ENCODE assay signal across 8 cellular contexts in genomic region chr5:179623001-179623905, GRCh38. TPM values are rescaled to one million over a fixed set of nuclear protein-coding genes. Genes with fewer than 3 reads are reported as not detected.
A peak's percentile ranks its signal among the peaks of the same experiment; 100 is the strongest.
DNase-seq lines count a peak whose midpoint lies in the region; ATAC-seq and TF ChIP-seq lines count a peak whose summit lies in the region.

TSS of gene HNRNPH1 (minus strand) at chr5:179623671. CDS start at chr5:179623133, 538 bp downstream.

- peaks cover 44% of the 10 kb centered on the region for H4K20me1 ChIP-seq in osteoblast (ENCODE audit: insufficient read depth, low read length)

- peak within 1 kb of the TSS; percentile 93 for H3K4me2 ChIP-seq in osteoblast (ENCODE audit: insufficient read depth, low read length)

- H3K9me3 ChIP-seq in osteoblast (ENCODE audit: low read depth, low read length) (no peaks in the 10 kb centered on the region), thoracic aorta (no peaks in the 10 kb centered on the region)

- H3K27me3 ChIP-seq in osteoblast (ENCODE audit: insufficient read depth, low read length), result no peaks in the 10 kb centered on the region
- no peaks in the 10 kb centered on the region for H3K27me3 ChIP-seq in thoracic aorta (replicated peaks; ENCODE audit: insufficient read depth)

- peaks cover 51% of the 10 kb centered on the region for H3K79me2 ChIP-seq in osteoblast (ENCODE audit: insufficient read depth, low read length)

- H3K4me3 ChIP-seq in GM08714 (ENCODE audit: low read length) (peak within 1 kb of the TSS; percentile 100), osteoblast (ENCODE audit: insufficient read depth, low read length) (peak within 1 kb of the TSS; percentile 97), thoracic aorta (peak within 1 kb of the TSS; percentile 100)

- H3K9me3 Mint-ChIP-seq in activated naive CD4-positive, alpha-beta T cell treated with anti-CD3 and anti-CD28 coated beads, Interleukin-2, amount 50 U/mL, for 72 hours, result no peaks in the 10 kb centered on the region

- H2AFZ ChIP-seq in osteoblast (ENCODE audit: low read length), result peak within 1 kb of the TSS; percentile 90

- DNase-seq in NCI-H1092 treated with DMSO at 0.1 percent for 48 hours (lab: John Stamatoyannopoulos, UW) (peak; percentile 94), SKM-1 (lab: John Stamatoyannopoulos, UW; ENCODE audit: unreplicated experiment) (peak; percentile 98), glomerular visceral epithelial cell (ENCODE audit: extremely low spot score) (peak; percentile 100), osteoblast (ENCODE audit: insufficient read length, low spot score, missing footprints) (peak; percentile 99), thoracic aorta (ENCODE audit: low spot score) (peak; percentile 92)
- DNase-seq in activated naive CD4-positive, alpha-beta T cell treated with anti-CD3 and anti-CD28 coated beads, Interleukin-2, amount 50 U/mL, for 72 hours (ENCODE audit: low spot score in 2 of 2), result peak; percentile 95 to 99

- no peak for TF ChIP-seq CTCF in osteoblast (IDR thresholded peaks at IDR 0.05; ENCODE audit: extremely low read depth, low read depth, low read length)
- TF ChIP-seq CTCF in thoracic aorta (IDR thresholded peaks at IDR 0.05), result no peak

- H3K36me3 Mint-ChIP-seq in activated naive CD4-positive, alpha-beta T cell treated with anti-CD3 and anti-CD28 coated beads, Interleukin-2, amount 50 U/mL, for 72 hours, result peaks cover 54 to 61% of the 10 kb centered on the region in 2 donors

- peak; percentile 76 for ATAC-seq in HG02610 (IDR thresholded peaks at IDR 0.05; ENCODE audit: unreplicated experiment)
- peak; percentile 71 to 80 for ATAC-seq in activated naive CD4-positive, alpha-beta T cell treated with anti-CD3 and anti-CD28 coated beads, Interleukin-2, amount 50 U/mL, for 72 hours
- ATAC-seq in thoracic aorta (ENCODE audit: insufficient number of reproducible peaks, low FRiP score, low read depth), result peak; percentile 88

- H3K4me1 ChIP-seq in osteoblast (ENCODE audit: insufficient read depth, low read length), result peaks cover 43% of the 10 kb centered on the region
- peaks cover 44 to 46% of the 10 kb centered on the region in 2 donors for H3K4me1 ChIP-seq in thoracic aorta (ENCODE audit: control insufficient read depth in 1 of 2, low read depth in 2 of 2)

- peak within 1 kb of the TSS; percentile 93 for H3K27ac ChIP-seq in osteoblast (ENCODE audit: low read depth, low read length)
- H3K27ac ChIP-seq in thoracic aorta, result peak within 1 kb of the TSS; percentile 100

- H3K27ac Mint-ChIP-seq in activated naive CD4-positive, alpha-beta T cell treated with anti-CD3 and anti-CD28 coated beads, Interleukin-2, amount 50 U/mL, for 72 hours, result peak within 1 kb of the TSS; percentile 99 to 100

- H3K36me3 ChIP-seq in osteoblast (ENCODE audit: insufficient read depth, low read length) (peaks cover 43% of the 10 kb centered on the region), thoracic aorta (peaks cover 22% of the 10 kb centered on the region)

RNA-seq across cellular contexts. Expression of gene HNRNPH1, which starts in this region (rescaled TPM):
- 100 to 1,000 TPM; 925 to 947 TPM for total RNA-seq in activated naive CD4-positive, alpha-beta T cell treated with anti-CD3 and anti-CD28 coated beads, Interleukin-2, amount 50 U/mL, for 72 hours
- total RNA-seq in osteoblast (354 and 368 TPM in 2 replicates), thoracic aorta (100 to 1,000 TPM; 442 to 785 TPM)

Comparison
In these comparisons a context has a peak if more than half of its experiments do, and no peak if none do; other contexts are left out.
1. Peak in every context shown above with its lines: DNase-seq, ATAC-seq, H3K4me3 ChIP-seq and H3K27ac ChIP-seq.